In the genomic region with DNA sequence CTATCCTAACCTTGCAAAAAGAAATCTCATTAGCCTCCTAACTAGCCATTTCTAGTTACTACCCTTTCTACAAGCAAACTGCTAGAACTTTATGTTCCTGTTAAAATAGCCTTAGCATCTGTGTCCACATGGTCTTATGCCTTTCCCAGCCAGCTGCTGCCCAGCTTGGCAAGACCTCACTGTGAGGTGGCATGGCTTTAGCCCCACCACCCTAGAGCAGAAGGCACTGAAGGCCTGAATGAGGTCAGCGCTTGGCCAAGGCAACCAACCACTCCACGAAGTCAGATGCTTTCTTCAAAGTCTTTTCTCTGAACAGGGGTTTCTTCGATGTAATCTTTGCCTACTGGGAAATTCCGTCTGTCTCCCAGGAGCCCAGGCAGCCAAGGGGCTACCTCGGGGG, we compare ENCODE assay signal across 21 cellular contexts.
"Had no signal": no experiment of that assay in that cellular context is flagged by ENCODE, and none has a peak within 500 bp of the region (broad histone marks: within the 10 kb centered on the region; RNA-seq: fewer than 3 reads in every experiment).

No MANE protein-coding gene starts in this region.

- DNase-seq: activated CD4-positive, alpha-beta T cell treated with anti-CD3 and anti-CD28 coated beads, Interleukin-2, amount 50 U/mL, for 4 hours; activated CD4-positive, CD25-positive, alpha-beta regulatory T cell treated with anti-CD3 and anti-CD28 coated beads, Interleukin-2, amount 50 U/mL, for 72 hours; amygdala; brain microvascular endothelial cell; effector CD4-positive, alpha-beta T cell; immature natural killer cell; kidney glomerular epithelial cell; left ventricle myocardium inferior; naive thymus-derived CD4-positive, alpha-beta T cell; stimulated activated CD4-positive, alpha-beta T cell treated with anti-CD3 and anti-CD28 coated beads, Interleukin-2, amount 100 ng/mL, for 24 hours; T-cell; trophoblast cell had no signal

- H3K27ac ChIP-seq: brain microvascular endothelial cell, parathyroid adenoma, vagina had no signal

- ATAC-seq: esophagus mucosa; naive thymus-derived CD4-positive, alpha-beta T cell; SK-N-SH treated with all-trans-retinoic acid at 6 μM for 48 hours; T-cell had no signal

- H3K27me3 Mint-ChIP-seq: activated naive CD8-positive, alpha-beta T cell; memory B cell; naive thymus-derived CD4-positive, alpha-beta T cell; stimulated activated naive CD8-positive, alpha-beta T cell treated with anti-CD3 and anti-CD28 coated beads, Interleukin-15, Interleukin-2, amounts not matched to agents 100 ng/mL and 50 ng/mL, for 24 hours; T-cell had no signal

- H3K9ac ChIP-seq: parathyroid adenoma had no signal

- H3K9me3 Mint-ChIP-seq: activated T-helper 1 cell treated with anti-CD3 and anti-CD28 coated beads, Interleukin-12 subunit alpha, Interleukin-12 subunit beta, Interleukin-2, Interleukin-4 antibody, amounts not matched to agents 30 ng/mL and 10 ng/mL and 1 ng/mL, durations not matched to agents 14 hours and 24 hours and 36 hours; immature natural killer cell; memory B cell; naive thymus-derived CD4-positive, alpha-beta T cell; stimulated activated naive CD8-positive, alpha-beta T cell treated with anti-CD3 and anti-CD28 coated beads, Interleukin-15, Interleukin-2, amounts not matched to agents 100 ng/mL and 50 ng/mL, for 24 hours; T-cell had no signal

- H3K27ac Mint-ChIP-seq: activated naive CD8-positive, alpha-beta T cell; activated T-helper 1 cell treated with anti-CD3 and anti-CD28 coated beads, Interleukin-12 subunit alpha, Interleukin-12 subunit beta, Interleukin-2, Interleukin-4 antibody, amounts not matched to agents 30 ng/mL and 10 ng/mL and 1 ng/mL, durations not matched to agents 14 hours and 24 hours and 36 hours; immature natural killer cell; memory B cell; stimulated activated naive CD8-positive, alpha-beta T cell treated with anti-CD3 and anti-CD28 coated beads, Interleukin-15, Interleukin-2, amounts not matched to agents 100 ng/mL and 50 ng/mL, for 24 hours; T-cell had no signal

- H2AFZ ChIP-seq: parathyroid adenoma had no signal

- H3K4me3 Mint-ChIP-seq: activated naive CD8-positive, alpha-beta T cell; activated T-helper 1 cell treated with anti-CD3 and anti-CD28 coated beads, Interleukin-12 subunit alpha, Interleukin-12 subunit beta, Interleukin-2, Interleukin-4 antibody, amounts not matched to agents 30 ng/mL and 10 ng/mL and 1 ng/mL, durations not matched to agents 14 hours and 24 hours and 36 hours; immature natural killer cell; memory B cell; naive thymus-derived CD4-positive, alpha-beta T cell; stimulated activated naive CD8-positive, alpha-beta T cell treated with anti-CD3 and anti-CD28 coated beads, Interleukin-15, Interleukin-2, amounts not matched to agents 100 ng/mL and 50 ng/mL, for 24 hours; T-cell had no signal

- H3K4me1 ChIP-seq: parathyroid adenoma, vagina had no signal

- H3K27me3 ChIP-seq: brain microvascular endothelial cell, vagina had no signal

- H3K4me1 Mint-ChIP-seq: immature natural killer cell; memory B cell; naive thymus-derived CD4-positive, alpha-beta T cell; T-cell had no signal

- H3K4me3 ChIP-seq: coronary artery, left ventricle myocardium inferior, vagina had no signal

- H3K9me3 ChIP-seq: left ventricle myocardium inferior, vagina had no signal
